Comparison of ENCODE assay signal across 11 cellular contexts in genomic region chr2:28586864-28587263, GRCh38.
DNase-seq lines count a peak whose midpoint lies in the region; ATAC-seq and TF ChIP-seq lines count a peak whose summit lies in the region.
"Had no signal": no experiment of that assay in that cellular context is flagged by ENCODE, and none has a peak within 500 bp of the region (broad histone marks: within the 10 kb centered on the region; RNA-seq: fewer than 3 reads in every experiment).

No MANE protein-coding gene starts in this region.

- CTCF ChIA-PET in activated CD8-positive, alpha-beta T cell treated with anti-CD3 and anti-CD28 coated beads, Interleukin-2, amount 10 ng/mL, durations not matched to agents 7 days and 5 days (lab: Charles Lee): interaction anchor here (0.7 to 6.1 kb wide), 4 partner anchors 8 to 174 kb away, joined by 4 to 32 read pairs (median 6); no protein-coding TSS in a partner anchor

- POLR2A ChIA-PET in activated CD8-positive, alpha-beta T cell treated with anti-CD3 and anti-CD28 coated beads, Interleukin-2, amount 10 ng/mL, durations not matched to agents 7 days and 5 days (lab: Charles Lee): interaction anchor here (0.7 to 2.0 kb wide), 4 partner anchors 8 to 165 kb away, joined by 3 to 15 read pairs (median 4); partner anchors contain the start of gene PPP1CB

- peaks cover 6% of the 10 kb centered on the region for H3K4me1 ChIP-seq in upper lobe of right lung

- peak; percentile 28 for DNase-seq in stimulated activated CD4-positive, alpha-beta T cell treated with anti-CD3 and anti-CD28 coated beads, Interleukin-12 subunit alpha, Interleukin-12 subunit beta, amount 100 ng/mL, for 4 hours
- DNase-seq in stimulated activated CD4-positive, alpha-beta T cell treated with anti-CD3 and anti-CD28 coated beads, Interleukin-2, amount 100 ng/mL, for 48 hours: no peak
- DNase-seq in activated CD8-positive, alpha-beta T cell treated with anti-CD3 and anti-CD28 coated beads, Interleukin-2, amount 10 ng/mL, durations not matched to agents 7 days and 5 days: peak; percentile 87
- peak; percentile 32 for DNase-seq in effector CD8-positive, alpha-beta T cell (lab: John Stamatoyannopoulos, UW)
- peak; percentile 61 for DNase-seq in upper lobe of right lung
- DNase-seq in AG20443 (ENCODE audit: low spot score): no peak
- no peak for DNase-seq in AG08395 (ENCODE audit: low spot score)
- no peak for DNase-seq in NCI-H1930 (lab: John Stamatoyannopoulos, UW)
- DNase-seq: esophagus squamous epithelium had no signal

- H3K4me3 ChIP-seq in upper lobe of right lung: no peak overlapping the region
- H3K4me3 ChIP-seq: esophagus squamous epithelium, thoracic aorta had no signal

- peak overlapping the region; percentile 51 for H3K27ac Mint-ChIP-seq in activated CD8-positive, alpha-beta T cell treated with anti-CD3 and anti-CD28 coated beads, Interleukin-2, amount 10 ng/mL, durations not matched to agents 7 days and 5 days
- H3K27ac Mint-ChIP-seq: nephron had no signal

- intact Hi-C loops in upper lobe of right lung (cut with DNase I): no loop called here

- H3K9me3 Mint-ChIP-seq in activated CD8-positive, alpha-beta T cell treated with anti-CD3 and anti-CD28 coated beads, Interleukin-2, amount 10 ng/mL, durations not matched to agents 7 days and 5 days (ENCODE audit: insufficient read depth): no peaks in the 10 kb centered on the region
- H3K9me3 Mint-ChIP-seq: nephron had no signal

- no peaks in the 10 kb centered on the region for H3K36me3 ChIP-seq in upper lobe of right lung
- H3K36me3 ChIP-seq: esophagus squamous epithelium, thoracic aorta had no signal

- H3K27ac ChIP-seq in upper lobe of right lung: no peak overlapping the region
- H3K27ac ChIP-seq: esophagus squamous epithelium, thoracic aorta had no signal

- H3K4me1 Mint-ChIP-seq in activated CD8-positive, alpha-beta T cell treated with anti-CD3 and anti-CD28 coated beads, Interleukin-2, amount 10 ng/mL, durations not matched to agents 7 days and 5 days (ENCODE audit: low read depth): peaks cover 64% of the 10 kb centered on the region

- peak; percentile 89 for ATAC-seq in activated CD8-positive, alpha-beta T cell treated with anti-CD3 and anti-CD28 coated beads, Interleukin-2, amount 10 ng/mL, durations not matched to agents 7 days and 5 days
- ATAC-seq in upper lobe of right lung: no peak

- H3K36me3 Mint-ChIP-seq in activated CD8-positive, alpha-beta T cell treated with anti-CD3 and anti-CD28 coated beads, Interleukin-2, amount 10 ng/mL, durations not matched to agents 7 days and 5 days (ENCODE audit: low read depth): peaks cover 3% of the 10 kb centered on the region

- H3K27me3 Mint-ChIP-seq in activated CD8-positive, alpha-beta T cell treated with anti-CD3 and anti-CD28 coated beads, Interleukin-2, amount 10 ng/mL, durations not matched to agents 7 days and 5 days (ENCODE audit: low read depth): no peaks in the 10 kb centered on the region

- no peaks in the 10 kb centered on the region for H3K27me3 ChIP-seq in upper lobe of right lung
- H3K27me3 ChIP-seq: esophagus squamous epithelium had no signal

- H3K4me3 Mint-ChIP-seq in activated CD8-positive, alpha-beta T cell treated with anti-CD3 and anti-CD28 coated beads, Interleukin-2, amount 10 ng/mL, durations not matched to agents 7 days and 5 days: peak overlapping the region; percentile 23
- H3K4me3 Mint-ChIP-seq: nephron had no signal

- H3K9me3 ChIP-seq in upper lobe of right lung: no peaks in the 10 kb centered on the region
- H3K9me3 ChIP-seq: esophagus squamous epithelium, thoracic aorta had no signal

- no peak for TF ChIP-seq CTCF in upper lobe of right lung (IDR thresholded peaks at IDR 0.05)

Comparison
In these comparisons a context has a peak if more than half of its experiments do, and no peak if none do; other contexts are left out.
1. DNase-seq: peak in stimulated activated CD4-positive, alpha-beta T cell treated with anti-CD3 and anti-CD28 coated beads, Interleukin-12 subunit alpha, Interleukin-12 subunit beta, amount 100 ng/mL, for 4 hours (single experiment), activated CD8-positive, alpha-beta T cell treated with anti-CD3 and anti-CD28 coated beads, Interleukin-2, amount 10 ng/mL, durations not matched to agents 7 days and 5 days (single experiment), effector CD8-positive, alpha-beta T cell (single experiment) and upper lobe of right lung (single experiment); none in stimulated activated CD4-positive, alpha-beta T cell treated with anti-CD3 and anti-CD28 coated beads, Interleukin-2, amount 100 ng/mL, for 48 hours (0 of 2), AG20443 (single experiment), AG08395 (single experiment) and NCI-H1930 (0 of 2).